ENCODE assay signal across 1 cellular context in the genomic region with DNA sequence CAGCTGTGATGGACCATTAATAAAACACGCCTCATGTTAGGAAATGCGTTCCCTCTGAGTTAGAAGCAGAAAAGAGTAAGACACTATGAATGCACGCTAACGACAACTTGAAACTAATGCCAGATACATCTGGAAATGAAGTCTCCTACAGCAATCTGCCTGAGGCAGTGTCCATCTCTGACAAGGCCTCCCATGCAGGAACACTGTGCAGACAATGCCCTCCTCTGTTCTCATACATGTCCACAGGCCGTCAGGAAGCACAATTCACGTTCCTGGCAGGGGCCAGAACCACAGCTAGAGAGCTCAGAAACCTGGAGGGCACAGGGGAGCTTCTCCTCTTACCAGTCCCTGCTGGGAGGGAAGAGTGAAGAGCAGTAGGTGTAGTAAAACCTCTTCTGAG.
TF ChIP-seq lines count a peak whose summit lies in the region.

No MANE protein-coding gene starts in this region.

TF ChIP-seq in HepG2, 621 proteins besides CTCF, POLR2A, EP300 and RAD21:
- TF ChIP-seq SAP130 (CRISPR knock-in tag; IDR thresholded peaks at IDR 0.05; ENCODE audit: low read depth), result peak; percentile 15; the same call in 1 of the 2 replicates
- no peak for TF ChIP-seq NFKBIZ (CRISPR knock-in tag; IDR thresholded peaks at IDR 0.05)
- no peak for TF ChIP-seq PHB2 (IDR thresholded peaks at IDR 0.05; ENCODE audit: partially characterized antibody)
- TF ChIP-seq ZBTB38 (CRISPR knock-in tag; IDR thresholded peaks at IDR 0.05), result 0 out of 2 replicates have a peak, but pooled peaks have one; percentile 25
- no peak for TF ChIP-seq ZNF800 (CRISPR knock-in tag; IDR thresholded peaks at IDR 0.05)
- no peak for TF ChIP-seq ZNF766 (CRISPR knock-in tag; IDR thresholded peaks at IDR 0.05; ENCODE audit: borderline replicate concordance)
- no peak for TF ChIP-seq SNAPC2 (CRISPR knock-in tag; IDR thresholded peaks at IDR 0.05)
- TF ChIP-seq ZNF678 (CRISPR knock-in tag; IDR thresholded peaks at IDR 0.05), result no peak
- no peak for TF ChIP-seq NR2C2 (CRISPR knock-in tag; IDR thresholded peaks at IDR 0.05; ENCODE audit: borderline replicate concordance)
- TF ChIP-seq ZFX (CRISPR knock-in tag; IDR thresholded peaks at IDR 0.05; ENCODE audit: low read depth), result 0 out of 2 replicates have a peak, but pooled peaks have one; percentile 26
- no peak for TF ChIP-seq ZNF567 (CRISPR knock-in tag; IDR thresholded peaks at IDR 0.05; ENCODE audit: borderline replicate concordance)
- no peak for TF ChIP-seq ZIK1 (CRISPR knock-in tag; IDR thresholded peaks at IDR 0.05; ENCODE audit: borderline replicate concordance, low read depth)
TF ChIP-seq in HepG2: peak in this region for 3.
